Comparison of ENCODE assay signal across 24 cellular contexts in genomic region chr17:70307430-70307829, GRCh38.
A peak's percentile ranks its signal among the peaks of the same experiment; 100 is the strongest.
DNase-seq lines count a peak whose midpoint lies in the region; ATAC-seq and TF ChIP-seq lines count a peak whose summit lies in the region.
"Had no signal": no experiment of that assay in that cellular context is flagged by ENCODE, and none has a peak within 500 bp of the region (broad histone marks: within the 10 kb centered on the region; RNA-seq: fewer than 3 reads in every experiment).

No MANE protein-coding gene starts in this region.

- intact Hi-C loops in heart right ventricle (cut with DNase I), result loop anchor here in 1 of 10 donors (10.0 kb wide), 1 partner anchor 133 kb away; no protein-coding TSS in a partner anchor
- intact Hi-C loops in Right ventricle myocardium superior (cut with DNase I), result no loop called here
- intact Hi-C loops in prostate gland (cut with DNase I), result no loop called here

- no peaks in the 10 kb centered on the region for H3F3A ChIP-seq in smooth muscle cell (ENCODE audit: low read depth)

- no peaks in the 10 kb centered on the region for H4K20me1 ChIP-seq in smooth muscle cell (ENCODE audit: low read depth)
- H4K20me1 ChIP-seq: BLaER1 had no signal

- H3K4me2 ChIP-seq in smooth muscle cell, result peak overlapping the region; percentile 33
- H3K4me2 ChIP-seq: BLaER1 had no signal

- TF ChIP-seq POLR2A in prostate gland (IDR thresholded peaks at IDR 0.05), result no peak

- DNase-seq in heart right ventricle, result no peak
- no peak for DNase-seq in Right ventricle myocardium superior
- DNase-seq in amniotic epithelial cell (ENCODE audit: low read depth), result peak; percentile 81
- DNase-seq in hepatic stellate cell (ENCODE audit: low spot score), result peak; percentile 12
- DNase-seq in smooth muscle cell (lab: John Stamatoyannopoulos, UW; ENCODE audit: unreplicated experiment), result no peak
- no peak for DNase-seq in left lobe of liver (ENCODE audit: low spot score)
- DNase-seq in prostate gland (ENCODE audit: low spot score), result no peak
- DNase-seq: 8988T; activated CD4-positive, alpha-beta T cell treated with anti-CD3 and anti-CD28 coated beads for 36 hours; dorsolateral prefrontal cortex; gastrocnemius medialis; kidney glomerular epithelial cell; mesendoderm; MM.1S; naive thymus-derived CD8-positive, alpha-beta T cell; NCI-H1436 treated with DMSO at 0.1 percent for 48 hours; NCI-H2171 treated with DMSO at 0.1 percent for 48 hours; spleen; stimulated activated CD4-positive, alpha-beta T cell treated with anti-CD3 and anti-CD28 coated beads, Interleukin-4, amount 100 ng/mL, for 4 hours; upper lobe of left lung had no signal

- 35 to 51% methylated on average over 3 of the region's 3 CpGs for WGBS in heart right ventricle, 2 donors
- WGBS in smooth muscle cell (ENCODE audit: low lambda C conversion rate), result 37% methylated on average over 3 of the region's 3 CpGs
- WGBS in prostate gland, result 87% methylated on average over 3 of the region's 3 CpGs

- H3K36me3 ChIP-seq in heart right ventricle (no peaks in the 10 kb centered on the region), smooth muscle cell (ENCODE audit: low read depth) (no peaks in the 10 kb centered on the region), prostate gland (no peaks in the 10 kb centered on the region)
- H3K36me3 ChIP-seq: BLaER1, gastrocnemius medialis, spleen, upper lobe of left lung had no signal

- H2AFZ ChIP-seq in smooth muscle cell (ENCODE audit: low read depth), result no peak overlapping the region

- TF ChIP-seq CTCF in heart right ventricle (IDR thresholded peaks at IDR 0.05), result no peak
- no peak for TF ChIP-seq CTCF in smooth muscle cell (IDR thresholded peaks at IDR 0.05; ENCODE audit: borderline replicate concordance, insufficient read depth, poor library complexity, severe bottlenecking)
- no peak for TF ChIP-seq CTCF in prostate gland (IDR thresholded peaks at IDR 0.05)

- H3K9me3 ChIP-seq in heart right ventricle (peaks cover 0 to 3% (median 0%) of the 10 kb centered on the region in 11 donors), smooth muscle cell (replicated peaks; ENCODE audit: low read depth) (peaks cover 4% of the 10 kb centered on the region), prostate gland (no peaks in the 10 kb centered on the region)
- H3K9me3 ChIP-seq: BLaER1, gastrocnemius medialis, upper lobe of left lung had no signal

- no peaks in the 10 kb centered on the region for H3K27me3 ChIP-seq in heart right ventricle
- H3K27me3 ChIP-seq in smooth muscle cell (ENCODE audit: low read depth), result peaks cover 33% of the 10 kb centered on the region
- H3K27me3 ChIP-seq in prostate gland (replicated peaks; ENCODE audit: insufficient read depth), result no peaks in the 10 kb centered on the region
- H3K27me3 ChIP-seq: BLaER1, dorsolateral prefrontal cortex, gastrocnemius medialis, spleen, upper lobe of left lung had no signal

- no peak overlapping the region for H3K27ac ChIP-seq in heart right ventricle
- no peak overlapping the region for H3K27ac ChIP-seq in smooth muscle cell (ENCODE audit: low read depth)
- no peak overlapping the region for H3K27ac ChIP-seq in prostate gland
- H3K27ac ChIP-seq: BLaER1, dorsolateral prefrontal cortex, epithelial cell of prostate, gastrocnemius medialis, HL-60, spleen, upper lobe of left lung had no signal

- H3K4me1 ChIP-seq in heart right ventricle (peaks cover 0 to 28% (median 0%) of the 10 kb centered on the region in 9 donors), smooth muscle cell (ENCODE audit: low read depth) (peaks cover 4% of the 10 kb centered on the region), prostate gland (replicated peaks) (no peaks in the 10 kb centered on the region)
- H3K4me1 ChIP-seq: spleen, upper lobe of left lung had no signal

- no peaks in the 10 kb centered on the region for H3K79me2 ChIP-seq in smooth muscle cell (ENCODE audit: low read depth)

- ATAC-seq in heart right ventricle (peak in 5 of 8 donors; percentile 47 to 85 (median 70)), Right ventricle myocardium superior (ENCODE audit: poor library complexity) (no peak), left lobe of liver (no peak), GM19452 (IDR thresholded peaks at IDR 0.05; ENCODE audit: unreplicated experiment) (no peak)
- ATAC-seq: activated CD4-positive, alpha-beta T cell treated with anti-CD3 and anti-CD28 coated beads for 36 hours; gastrocnemius medialis; naive thymus-derived CD8-positive, alpha-beta T cell had no signal

- H3K9ac ChIP-seq in smooth muscle cell (ENCODE audit: low read depth), result no peak overlapping the region
- H3K9ac ChIP-seq: BLaER1 had no signal

- H3K4me3 ChIP-seq in heart right ventricle (no peak overlapping the region), smooth muscle cell (no peak overlapping the region), prostate gland (no peak overlapping the region)
- H3K4me3 ChIP-seq: BLaER1, dorsolateral prefrontal cortex, gastrocnemius medialis, spleen, upper lobe of left lung had no signal

Comparison
In these comparisons a context has a peak if more than half of its experiments do, and no peak if none do; other contexts are left out.
1. ATAC-seq: peak in heart right ventricle (5 of 8); none in Right ventricle myocardium superior (single experiment), left lobe of liver (single experiment) and GM19452 (single experiment).
2. DNase-seq: peak in amniotic epithelial cell (single experiment) and hepatic stellate cell (single experiment); none in heart right ventricle (0 of 2), Right ventricle myocardium superior (single experiment), smooth muscle cell (single experiment), left lobe of liver (single experiment) and prostate gland (single experiment).